ENCODE assay signal across 15 cellular contexts in genomic region chr6:37243816-37244370, GRCh38. TPM values are rescaled to one million over a fixed set of nuclear protein-coding genes. Genes with fewer than 3 reads are reported as not detected.
DNase-seq lines count a peak whose midpoint lies in the region; ATAC-seq, FAIRE-seq and TF ChIP-seq lines count a peak whose summit lies in the region.
"Had no signal": no experiment of that assay in that cellular context is flagged by ENCODE, and none has a peak within 500 bp of the region (broad histone marks: within the 10 kb centered on the region; RNA-seq: fewer than 3 reads in every experiment).

No MANE protein-coding gene starts in this region.

- H3K27me3 ChIP-seq in SK-N-SH (ENCODE audit: insufficient read depth) = no peaks in the 10 kb centered on the region
- H3K27me3 ChIP-seq in esophagus (ENCODE audit: control insufficient read depth in 1 of 2, insufficient read depth in 2 of 2, low read length in 2 of 2) = no peaks in the 10 kb centered on the region
- no peaks in the 10 kb centered on the region for H3K27me3 ChIP-seq in ovary
- no peaks in the 10 kb centered on the region for H3K27me3 ChIP-seq in uterus
- H3K27me3 ChIP-seq in Karpas-422 (ENCODE audit: low read length) = no peaks in the 10 kb centered on the region

- TF ChIP-seq RAD21 in SK-N-SH (IDR thresholded peaks at IDR 0.05; ENCODE audit: low read length) = no peak

- H3K4me2 ChIP-seq in SK-N-SH = peak overlapping the region; percentile 61
- H3K4me2 ChIP-seq in Karpas-422 (ENCODE audit: low read depth, low read length, poor library complexity, severe bottlenecking) = no peak overlapping the region
- H3K4me2 ChIP-seq: GM23338 had no signal

- no peaks in the 10 kb centered on the region for H3K36me3 ChIP-seq in SK-N-SH (replicated peaks in 1 of 2; ENCODE audit: control insufficient read depth in 1 of 2, insufficient read depth in 2 of 2, low read length in 1 of 2)
- H3K36me3 ChIP-seq in esophagus (ENCODE audit: control insufficient read depth in 2 of 2, insufficient read depth in 2 of 2, low read length in 1 of 2) = no peaks in the 10 kb centered on the region
- no peaks in the 10 kb centered on the region for H3K36me3 ChIP-seq in ovary
- no peaks in the 10 kb centered on the region for H3K36me3 ChIP-seq in uterus
- H3K36me3 ChIP-seq in Karpas-422 (ENCODE audit: insufficient read depth, low read length) = no peaks in the 10 kb centered on the region

- H3K9me2 ChIP-seq in SK-N-SH (no peaks in the 10 kb centered on the region), Karpas-422 (replicated peaks; ENCODE audit: insufficient read depth, low read length) (no peaks in the 10 kb centered on the region)

- H3K4me1 ChIP-seq in SK-N-SH (ENCODE audit: control insufficient read depth in 1 of 2, insufficient read depth in 2 of 2, low read depth in 1 of 2, low read length in 1 of 2) (peaks cover 24 to 30% of the 10 kb centered on the region in 2 experiments), esophagus (ENCODE audit: control insufficient read depth in 2 of 2, insufficient read depth in 2 of 2, low read length in 1 of 2) (peaks cover 0 to 7% of the 10 kb centered on the region in 2 donors), ovary (ENCODE audit: insufficient read depth) (peaks cover 18% of the 10 kb centered on the region), uterus (peaks cover 0 to 15% of the 10 kb centered on the region in 2 donors), Karpas-422 (ENCODE audit: low read length) (0 out of 2 replicates have a peak, but pooled peaks cover 4% of the 10 kb centered on the region)

- no peak for TF ChIP-seq POLR2A in ovary (IDR thresholded peaks at IDR 0.05)
- no peak for TF ChIP-seq POLR2A in uterus (IDR thresholded peaks at IDR 0.05)

- POLR2A ChIA-PET in SK-N-SH (lab: Yijun Ruan, JAX) = no interaction called here

- no peak for TF ChIP-seq EP300 in SK-N-SH (IDR thresholded peaks at IDR 0.05; ENCODE audit: borderline replicate concordance in 1 of 2, low read depth in 1 of 2, low read length in 1 of 2)
- TF ChIP-seq EP300 in ovary (IDR thresholded peaks at IDR 0.05) = no peak

- H4K20me1 ChIP-seq in SK-N-SH (ENCODE audit: insufficient read depth) (no peaks in the 10 kb centered on the region), Karpas-422 (ENCODE audit: insufficient read depth, low read depth, low read length) (no peaks in the 10 kb centered on the region)

- intact Hi-C loops in ovary (cut with DNase I) (no loop called here), uterus (cut with DNase I; ENCODE audit: low total_unique reads) (no loop called here)

- no peak for TF ChIP-seq CTCF in SK-N-SH (IDR thresholded peaks at IDR 0.05)
- TF ChIP-seq CTCF in ovary (IDR thresholded peaks at IDR 0.05) = no peak
- TF ChIP-seq CTCF in uterus (IDR thresholded peaks at IDR 0.05) = no peak

- H3F3A ChIP-seq in SK-N-SH (replicated peaks; ENCODE audit: insufficient read depth) = peaks cover 46% of the 10 kb centered on the region

- WGBS in SK-N-SH (ENCODE audit: low lambda C conversion rate) = 88% methylated on average over 3 of the region's 3 CpGs
- 63 to 70% methylated on average over 3 of the region's 3 CpGs for WGBS in esophagus, 2 donors
- WGBS in ovary, 3 donors = 16 to 28% (median 24%) methylated on average over 3 of the region's 3 CpGs

- H2AFZ ChIP-seq in SK-N-SH (ENCODE audit: low read depth) (no peak overlapping the region), Karpas-422 (ENCODE audit: low read length) (no peak overlapping the region)

- no peak for DNase-seq in SK-N-SH
- peak in 2 of 5 donors; percentile 37 to 43 for DNase-seq in ovary
- no peak for DNase-seq in uterus
- DNase-seq in HTR-8/SVneo (ENCODE audit: insufficient read length, low spot score) = no peak
- DNase-seq in Karpas-422 = no peak
- DNase-seq: activated CD8-positive, alpha-beta memory T cell treated with anti-CD3 and anti-CD28 coated beads for 24 hours; KBM-7; NCI-H1930; NK-92 treated with Interleukin-12 subunit alpha and Interleukin-12 subunit beta, amount 100 ng/mL, for 24 hours; T-helper 1 cell had no signal

- no peak for FAIRE-seq in HTR-8/SVneo (lab: Jason Lieb, UNC)

- H3K9me3 ChIP-seq in SK-N-SH (no peaks in the 10 kb centered on the region), esophagus (ENCODE audit: control insufficient read depth in 2 of 2, insufficient read depth in 1 of 2, low read depth in 1 of 2, low read length in 1 of 2) (no peaks in the 10 kb centered on the region), ovary (no peaks in the 10 kb centered on the region), uterus (no peaks in the 10 kb centered on the region), Karpas-422 (ENCODE audit: low read length) (no peaks in the 10 kb centered on the region)

- ATAC-seq in SK-N-SH treated with all-trans-retinoic acid at 6 μM for 48 hours (no peak), HG02678 (IDR thresholded peaks at IDR 0.05; ENCODE audit: unreplicated experiment) (no peak)
- ATAC-seq: GM23338 had no signal

- H3K79me2 ChIP-seq in SK-N-SH (ENCODE audit: insufficient read depth) = no peaks in the 10 kb centered on the region
- H3K79me2 ChIP-seq in Karpas-422 (ENCODE audit: low read length) = no peaks in the 10 kb centered on the region

- H3K27ac ChIP-seq in SK-N-SH (ENCODE audit: low read depth in 2 of 2, low read length in 1 of 2) (peak overlapping the region; percentile 91 to 100; a peak in 3 of 4 replicates), esophagus (ENCODE audit: low read depth in 2 of 2, low read length in 1 of 2) (peak overlapping the region; percentile 58 to 77), ovary (peak overlapping the region; percentile 30 to 92), uterus (peak overlapping the region; percentile 91 to 97), Karpas-422 (ENCODE audit: low read length) (no peak overlapping the region)
- H3K27ac ChIP-seq: 22Rv1 had no signal

- peak overlapping the region; percentile 73 for H3K9ac ChIP-seq in SK-N-SH
- no peak overlapping the region for H3K9ac ChIP-seq in Karpas-422 (ENCODE audit: low read length)

- CTCF ChIA-PET in SK-N-SH (lab: Yijun Ruan, JAX) = no interaction called here

- H3K4me3 ChIP-seq in SK-N-SH (ENCODE audit: low read depth in 2 of 2, low read length in 1 of 2) (no peak overlapping the region), esophagus (ENCODE audit: low read depth in 1 of 2, low read length in 2 of 2) (no peak overlapping the region), ovary (no peak overlapping the region), uterus (no peak overlapping the region), Karpas-422 (ENCODE audit: low read length) (no peak overlapping the region)
- H3K4me3 ChIP-seq: GM23338 had no signal

TF ChIP-seq in SK-N-SH, 30 proteins besides CTCF, POLR2A, EP300 and RAD21 (continues in another document):
- TF ChIP-seq FOXM1 (IDR thresholded peaks at IDR 0.05; ENCODE audit: low read depth) = no peak
- no peak for TF ChIP-seq GATA2 (CRISPR knock-in tag; IDR thresholded peaks at IDR 0.05)
- TF ChIP-seq USF2 (IDR thresholded peaks at IDR 0.05; ENCODE audit: borderline replicate concordance, low read depth, low read length) = no peak
- no peak for TF ChIP-seq FOXJ3 (CRISPR knock-in tag; IDR thresholded peaks at IDR 0.05)
- TF ChIP-seq POLR2AphosphoS5 (IDR thresholded peaks at IDR 0.05; ENCODE audit: low read depth, low read length) = no peak

TF ChIP-seq in SK-N-SH treated with all-trans-retinoic acid at 6 μM for 48 hours, 23 proteins besides CTCF, POLR2A, EP300 and RAD21 (continues in another document):
- TF ChIP-seq ZFP3 (CRISPR knock-in tag; IDR thresholded peaks at IDR 0.05) (no peak), ZNF565 (CRISPR knock-in tag; conservative IDR thresholded peaks at IDR 0.05; ENCODE audit: low read depth) (no peak), ARNTL (CRISPR knock-in tag; IDR thresholded peaks at IDR 0.05; ENCODE audit: borderline replicate concordance, low read depth) (no peak), SNAI2 (CRISPR knock-in tag; IDR thresholded peaks at IDR 0.05) (no peak), OSR1 (CRISPR knock-in tag; IDR thresholded peaks at IDR 0.05) (no peak), CSRNP3 (CRISPR knock-in tag; IDR thresholded peaks at IDR 0.05) (no peak)

RNA-seq across cellular contexts. Expression of gene TBC1D22B, which starts 13.7 kb away (rescaled TPM):
- 5.3 and 5.5 TPM in 2 replicates for polyA plus RNA-seq in SK-N-SH (2012; rRNA removed)
- polyA plus RNA-seq in SK-N-SH (2012; cell fraction: cytosol; rRNA removed) = 5.4 and 6.0 TPM in 2 replicates
- 8.9 and 9.1 TPM in 2 replicates for polyA plus RNA-seq in SK-N-SH (2012; cell fraction: nucleus; rRNA removed)
- 1 to 10 TPM; 6.9 to 9.1 TPM for polyA plus RNA-seq in esophagus
- 10 to 100 TPM in 5 of 7 donors, 1 to 10 TPM in 2; 8.6 to 17.7 (median 12.8) TPM for total RNA-seq in ovary
- 10 to 100 TPM in 1 of 2 donors, 1 to 10 TPM in 1; 7.4 to 12.8 TPM for polyA plus RNA-seq in ovary
- total RNA-seq in uterus = 10 to 100 TPM in 1 of 4 donors, 1 to 10 TPM in 3; 4.1 to 15.4 (median 7.5) TPM
- 9.2 and 9.6 TPM in 2 replicates for total RNA-seq in Karpas-422 (2014; rRNA removed; shearing (Covaris generic); ENCODE audit: low replicate concordance)

RNA-seq across cellular contexts. Expression of gene TMEM217, which starts 14.1 kb away (rescaled TPM):
- 1.5 and 2.0 TPM in 2 replicates for polyA plus RNA-seq in SK-N-SH (2012; rRNA removed)
- 1.6 and 1.7 TPM in 2 replicates for polyA plus RNA-seq in SK-N-SH (2012; cell fraction: cytosol; rRNA removed)
- 1.3 and 3.0 TPM in 2 replicates for polyA plus RNA-seq in SK-N-SH (2012; cell fraction: nucleus; rRNA removed)
- 1 to 10 TPM; 2.6 to 5.4 TPM for polyA plus RNA-seq in esophagus
- 1 to 10 TPM in 6 of 7 donors, under 1 TPM in 1; 0.48 to 4.6 (median 1.5) TPM for total RNA-seq in ovary
- polyA plus RNA-seq in ovary = 1 to 10 TPM in 1 of 2 donors, under 1 TPM in 1; 0.39 to 3.8 TPM
- 1 to 10 TPM in 1 of 4 donors, under 1 TPM in 1, not detected in 2; 0.21 to 1.6 TPM for total RNA-seq in uterus
- total RNA-seq in Karpas-422 (2014; rRNA removed; shearing (Covaris generic); ENCODE audit: low replicate concordance) = 0.22 TPM in 1 of 2 replicates, not detected in the other
- total RNA-seq: GM23338 had no signal
